In genomic region chr13:98482476-98483444, GRCh38 we compare ENCODE assay signal across 8 cellular contexts.
DNase-seq lines count a peak whose midpoint lies in the region; ATAC-seq and TF ChIP-seq lines count a peak whose summit lies in the region.

No MANE protein-coding gene starts in this region.

- CTCF ChIA-PET in CD4-positive, alpha-beta T cell (lab: Charles Lee): interaction anchor here (0.9 to 2.1 kb wide), 4 partner anchors 37 to 171 kb away, joined by 3 to 13 read pairs (median 4); no protein-coding TSS in a partner anchor

- TF ChIP-seq RAD21 in Ishikawa (IDR thresholded peaks at IDR 0.05; ENCODE audit: low read depth): peak; percentile 43

- H3K27ac Mint-ChIP-seq in CD4-positive, alpha-beta T cell: peak overlapping the region; percentile 89
- H3K27ac Mint-ChIP-seq in central memory CD8-positive, alpha-beta T cell (ENCODE audit: low read depth): peak overlapping the region; percentile 62

- no peak overlapping the region for H3K27ac ChIP-seq in CD4-positive, alpha-beta T cell (ENCODE audit: low read depth, low read length)
- H3K27ac ChIP-seq in lower lobe of right lung: peak overlapping the region; percentile 81

- H3K4me1 ChIP-seq in lower lobe of right lung: peaks cover 73% of the 10 kb centered on the region

- POLR2A ChIA-PET in CD4-positive, alpha-beta T cell (lab: Charles Lee): interaction anchor here (0.7 kb wide), 1 partner anchor 149 kb away, joined by 4 read pairs; no protein-coding TSS in a partner anchor

- H3K36me3 ChIP-seq in lower lobe of right lung: peaks cover 6% of the 10 kb centered on the region

- H3K9me3 Mint-ChIP-seq in CD4-positive, alpha-beta T cell: no peaks in the 10 kb centered on the region
- H3K9me3 Mint-ChIP-seq in central memory CD8-positive, alpha-beta T cell: no peaks in the 10 kb centered on the region

- no peaks in the 10 kb centered on the region for H3K27me3 ChIP-seq in CD4-positive, alpha-beta T cell (ENCODE audit: control insufficient read depth, insufficient read depth, low read length)
- H3K27me3 ChIP-seq in lower lobe of right lung (ENCODE audit: low read depth): no peaks in the 10 kb centered on the region

- no peak for TF ChIP-seq CTCF in CD4-positive, alpha-beta T cell (IDR thresholded peaks at IDR 0.05)
- no peak for TF ChIP-seq CTCF in lower lobe of right lung (IDR thresholded peaks at IDR 0.05)

- H3K27me3 Mint-ChIP-seq in CD4-positive, alpha-beta T cell: no peaks in the 10 kb centered on the region
- H3K27me3 Mint-ChIP-seq in central memory CD8-positive, alpha-beta T cell: no peaks in the 10 kb centered on the region

- peaks cover 24% of the 10 kb centered on the region for H3K36me3 Mint-ChIP-seq in CD4-positive, alpha-beta T cell (ENCODE audit: low read depth)
- H3K36me3 Mint-ChIP-seq in central memory CD8-positive, alpha-beta T cell (ENCODE audit: insufficient read depth): peaks cover 14% of the 10 kb centered on the region

- ATAC-seq in CD4-positive, alpha-beta T cell (ENCODE audit: poor library complexity): no peak
- no peak for ATAC-seq in central memory CD8-positive, alpha-beta T cell (replicated peaks; ENCODE audit: extremely low read depth, poor library complexity, severe bottlenecking)
- peak; percentile 58 to 66 for ATAC-seq in lower lobe of right lung

- H3K9me3 ChIP-seq in CD4-positive, alpha-beta T cell (ENCODE audit: control insufficient read depth, low read length): no peaks in the 10 kb centered on the region
- no peaks in the 10 kb centered on the region for H3K9me3 ChIP-seq in lower lobe of right lung

- TF ChIP-seq EP300 in Ishikawa (IDR thresholded peaks at IDR 0.05; ENCODE audit: borderline replicate concordance): no peak

- H3K4me3 ChIP-seq in lower lobe of right lung: no peak overlapping the region

- intact Hi-C loops in CD4-positive, alpha-beta T cell (cut with DNase I, micrococcal nuclease): no loop called here
- intact Hi-C loops in lower lobe of right lung (cut with DNase I): no loop called here

- DNase-seq in CD4-positive, alpha-beta T cell: no peak
- DNase-seq in central memory CD8-positive, alpha-beta T cell (ENCODE audit: low spot score in 2 of 2): no peak
- DNase-seq in lower lobe of right lung: peak; percentile 81
- DNase-seq in ureter (ENCODE audit: low spot score): peak; percentile 78
- DNase-seq in A172 (ENCODE audit: low spot score): no peak
- no peak for DNase-seq in LoVo (ENCODE audit: low spot score)
- no peak for DNase-seq in activated T-cell treated with anti-CD3 and anti-CD28 coated beads, Interleukin-2, amount 50 U/mL, for 48 hours

- no peak overlapping the region for H3K4me3 Mint-ChIP-seq in CD4-positive, alpha-beta T cell
- H3K4me3 Mint-ChIP-seq in central memory CD8-positive, alpha-beta T cell: no peak overlapping the region

- peaks cover 81% of the 10 kb centered on the region for H3K4me1 Mint-ChIP-seq in CD4-positive, alpha-beta T cell (ENCODE audit: low read depth)
- H3K4me1 Mint-ChIP-seq in central memory CD8-positive, alpha-beta T cell: peaks cover 67% of the 10 kb centered on the region

TF ChIP-seq in Ishikawa, 13 proteins besides CTCF, POLR2A, EP300 and RAD21:
- TF ChIP-seq USF1 (IDR thresholded peaks at IDR 0.05) (no peak), YY1 (IDR thresholded peaks at IDR 0.05; ENCODE audit: low read depth) (no peak), TAF1 (IDR thresholded peaks at IDR 0.05; ENCODE audit: low read depth) (no peak), MAX (IDR thresholded peaks at IDR 0.05) (no peak), CEBPB (IDR thresholded peaks at IDR 0.05) (no peak), TCF12 (IDR thresholded peaks at IDR 0.05; ENCODE audit: low read depth) (no peak), FOXM1 (IDR thresholded peaks at IDR 0.05; ENCODE audit: borderline replicate concordance, low read depth) (no peak), TEAD4 (IDR thresholded peaks at IDR 0.05) (no peak), ZBTB7A (IDR thresholded peaks at IDR 0.05; ENCODE audit: low read depth) (no peak), EGR1 (IDR thresholded peaks at IDR 0.05) (no peak), NFIC (IDR thresholded peaks at IDR 0.05) (no peak), CREB1 (IDR thresholded peaks at IDR 0.05; ENCODE audit: low read depth) (no peak), REST (IDR thresholded peaks at IDR 0.05; ENCODE audit: low read depth) (no peak)

Comparison
In these comparisons a context has a peak if more than half of its experiments do, and no peak if none do; other contexts are left out.
1. ATAC-seq: peak in lower lobe of right lung (2 of 2); none in CD4-positive, alpha-beta T cell (single experiment) and central memory CD8-positive, alpha-beta T cell (single experiment).
2. DNase-seq: peak in lower lobe of right lung (single experiment) and ureter (single experiment); none in CD4-positive, alpha-beta T cell (0 of 10), central memory CD8-positive, alpha-beta T cell (0 of 2), A172 (single experiment), LoVo (single experiment) and activated T-cell treated with anti-CD3 and anti-CD28 coated beads, Interleukin-2, amount 50 U/mL, for 48 hours (0 of 2).